Comparison of ENCODE assay signal across 8 cellular contexts in the genomic region with DNA sequence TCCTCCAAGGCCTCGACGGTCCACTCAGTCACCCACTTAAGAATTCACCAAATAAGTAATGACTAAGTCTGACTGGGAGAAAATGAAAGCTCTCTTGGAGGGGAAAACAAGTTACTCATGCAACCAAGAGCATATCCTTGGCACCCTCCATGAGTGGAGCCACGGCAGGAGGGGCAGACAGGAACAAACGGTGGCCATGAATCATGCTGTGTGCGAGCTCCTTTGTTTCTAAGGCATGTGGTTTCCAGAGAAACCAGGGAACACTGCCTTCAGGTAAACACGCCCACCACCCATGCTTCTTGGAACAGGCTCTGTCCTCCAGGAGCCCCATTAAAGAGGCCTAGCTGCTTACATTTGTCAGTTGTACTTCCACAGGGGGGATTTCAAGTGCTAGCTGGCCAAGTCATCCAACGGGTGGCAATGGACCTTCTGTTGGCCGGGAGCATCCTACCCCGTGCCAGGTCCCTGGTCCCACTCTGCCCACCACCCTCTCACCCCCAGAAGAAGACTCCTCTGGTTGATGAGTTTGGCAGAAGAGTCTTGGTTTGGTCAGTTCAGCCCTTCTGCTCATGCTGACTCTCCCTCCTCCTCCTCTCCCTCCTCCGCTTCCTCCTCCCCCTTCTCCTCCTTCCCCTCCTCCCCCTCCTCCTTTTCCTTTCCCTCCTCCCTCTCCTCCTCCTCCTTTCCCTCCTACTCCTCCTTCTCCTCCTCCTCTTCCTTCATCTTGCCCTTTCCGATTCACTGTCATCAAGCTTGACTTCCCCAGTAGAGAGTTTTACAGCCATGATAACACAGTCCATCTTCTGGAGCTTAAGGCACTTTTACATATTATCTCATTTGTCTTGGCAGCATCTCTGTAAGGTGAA.
DNase-seq lines count a peak whose midpoint lies in the region; TF ChIP-seq lines count a peak whose summit lies in the region.

No MANE protein-coding gene starts in this region.

- intact Hi-C loops in stomach (cut with DNase I; ENCODE audit: low total_unique reads) = no loop called here

- DNase-seq in GM04504 (ENCODE audit: low read depth) = peak; percentile 78
- peak; percentile 54 for DNase-seq in NCI-H446 treated with DMSO at 0.1 percent for 48 hours (lab: John Stamatoyannopoulos, UW)
- DNase-seq in epithelial cell of proximal tubule (ENCODE audit: low read depth) = peak; percentile 96
- DNase-seq in retinal pigment epithelial cell (ENCODE audit: low read depth) = peak; percentile 76
- DNase-seq in stomach = no peak
- no peak for DNase-seq in NCI-H1694 treated with DMSO at 0.1 percent for 48 hours (lab: John Stamatoyannopoulos, UW)
- DNase-seq in NOMO-1 treated with dmso at 0.1 percent for 144 hours (lab: John Stamatoyannopoulos, UW; ENCODE audit: unreplicated experiment) = no peak
- DNase-seq in CD1c-positive myeloid dendritic cell (ENCODE audit: extremely low spot score) = no peak

- H3K27ac ChIP-seq in stomach = peak overlapping the region in 1 of 5 donors; percentile 10

- WGBS in stomach, 5 donors = 53 to 64% (median 58%) methylated on average over 11 of the region's 11 CpGs

- no peaks in the 10 kb centered on the region for H3K27me3 ChIP-seq in stomach

- H3K4me1 ChIP-seq in stomach = peaks cover 0 to 12% (median 7%) of the 10 kb centered on the region in 4 donors

- H3K4me3 ChIP-seq in epithelial cell of proximal tubule (ENCODE audit: low read depth, low read length) = no peak overlapping the region
- H3K4me3 ChIP-seq in retinal pigment epithelial cell (ENCODE audit: low read length) = no peak overlapping the region
- no peak overlapping the region for H3K4me3 ChIP-seq in stomach

- TF ChIP-seq POLR2A in stomach (IDR thresholded peaks at IDR 0.05) = no peak

- no peaks in the 10 kb centered on the region for H3K9me3 ChIP-seq in stomach

- no peak for TF ChIP-seq EP300 in stomach (IDR thresholded peaks at IDR 0.05)

- no peaks in the 10 kb centered on the region for H3K36me3 ChIP-seq in stomach

- TF ChIP-seq CTCF in epithelial cell of proximal tubule (conservative IDR thresholded peaks at IDR 0.05; ENCODE audit: low read depth, low read length) = no peak
- TF ChIP-seq CTCF in retinal pigment epithelial cell (conservative IDR thresholded peaks at IDR 0.05; ENCODE audit: low read depth, low read length) = no peak
- TF ChIP-seq CTCF in stomach (IDR thresholded peaks at IDR 0.05) = no peak

Comparison
In these comparisons a context has a peak if more than half of its experiments do, and no peak if none do; other contexts are left out.
1. DNase-seq: peak in GM04504 (single experiment), NCI-H446 treated with DMSO at 0.1 percent for 48 hours (single experiment), epithelial cell of proximal tubule (single experiment) and retinal pigment epithelial cell (single experiment); none in stomach (single experiment), NCI-H1694 treated with DMSO at 0.1 percent for 48 hours (single experiment), NOMO-1 treated with dmso at 0.1 percent for 144 hours (single experiment) and CD1c-positive myeloid dendritic cell (single experiment).